Comparison of ENCODE assay signal across 10 cellular contexts in the genomic region with DNA sequence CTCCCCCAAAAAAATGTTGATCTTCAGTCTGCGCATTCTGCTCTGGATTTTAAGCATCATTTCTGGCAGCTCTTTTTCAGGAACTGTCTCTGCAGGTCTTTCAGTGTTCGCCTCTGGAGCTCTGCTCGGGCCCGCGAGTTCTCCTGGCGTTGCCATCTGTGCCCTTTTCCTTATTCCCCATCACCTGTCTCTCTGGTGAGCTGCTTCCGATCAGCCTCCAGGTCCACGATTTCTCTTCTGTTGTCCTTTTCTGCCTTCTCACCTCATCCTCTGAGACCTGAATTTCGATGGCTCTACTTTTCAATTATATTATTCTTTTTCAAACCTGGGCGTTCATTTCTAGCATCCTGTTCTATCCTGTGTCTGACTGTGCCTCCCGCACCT. TPM values are rescaled to one million over a fixed set of nuclear protein-coding genes. Genes with fewer than 3 reads are reported as not detected.
A peak's percentile ranks its signal among the peaks of the same experiment; 100 is the strongest.
DNase-seq lines count a peak whose midpoint lies in the region; ATAC-seq and TF ChIP-seq lines count a peak whose summit lies in the region.
"Had no signal": no experiment of that assay in that cellular context is flagged by ENCODE, and none has a peak within 500 bp of the region (broad histone marks: within the 10 kb centered on the region; RNA-seq: fewer than 3 reads in every experiment).

No MANE protein-coding gene starts in this region.

- H3K4me1 ChIP-seq in SK-N-SH (ENCODE audit: control insufficient read depth in 1 of 2, insufficient read depth in 2 of 2, low read depth in 1 of 2, low read length in 1 of 2): peaks cover 0 to 12% of the 10 kb centered on the region in 2 experiments; a peak in 1 of 4 replicates

- H3K9me3 ChIP-seq in SK-N-SH: no peaks in the 10 kb centered on the region

- no peaks in the 10 kb centered on the region for H3K27me3 Mint-ChIP-seq in activated naive CD8-positive, alpha-beta T cell
- peaks cover 10 to 18% (median 13%) of the 10 kb centered on the region in 3 donors for H3K27me3 Mint-ChIP-seq in immature natural killer cell (ENCODE audit: low read depth in 3 of 3)

- H3K79me2 ChIP-seq in SK-N-SH (ENCODE audit: insufficient read depth): no peaks in the 10 kb centered on the region

- peak overlapping the region; percentile 88 for H3K9ac ChIP-seq in SK-N-SH

- H3K4me1 Mint-ChIP-seq in activated naive CD8-positive, alpha-beta T cell (ENCODE audit: low read depth): peaks cover 12% of the 10 kb centered on the region
- peaks cover 8 to 10% of the 10 kb centered on the region in 2 donors for H3K4me1 Mint-ChIP-seq in immature natural killer cell

- TF ChIP-seq EP300 in SK-N-SH (IDR thresholded peaks at IDR 0.05; ENCODE audit: borderline replicate concordance in 1 of 2, low read depth in 1 of 2, low read length in 1 of 2): no peak

- no peaks in the 10 kb centered on the region for H4K20me1 ChIP-seq in SK-N-SH (ENCODE audit: insufficient read depth)

- peak overlapping the region; percentile 88 for H3K4me3 Mint-ChIP-seq in activated naive CD8-positive, alpha-beta T cell
- H3K4me3 Mint-ChIP-seq in immature natural killer cell: peak overlapping the region; percentile 84 to 96 (median 90)

- no peak for TF ChIP-seq CTCF in SK-N-SH (IDR thresholded peaks at IDR 0.05)

- H2AFZ ChIP-seq in SK-N-SH (ENCODE audit: low read depth): peak overlapping the region; percentile 94

- no peaks in the 10 kb centered on the region for H3K9me2 ChIP-seq in SK-N-SH

- H3K9me3 Mint-ChIP-seq in activated naive CD8-positive, alpha-beta T cell (ENCODE audit: low read depth): no peaks in the 10 kb centered on the region
- no peaks in the 10 kb centered on the region for H3K9me3 Mint-ChIP-seq in immature natural killer cell

- POLR2A ChIA-PET in SK-N-SH (lab: Yijun Ruan, JAX): interaction anchor here (0.6 to 2.3 kb wide), 5 partner anchors 14 to 883 kb away, joined by 3 to 14 read pairs (median 5); a partner anchor contains a TSS

- H3K36me3 Mint-ChIP-seq in activated naive CD8-positive, alpha-beta T cell: no peaks in the 10 kb centered on the region
- no peaks in the 10 kb centered on the region for H3K36me3 Mint-ChIP-seq in immature natural killer cell

- no peaks in the 10 kb centered on the region for H3K27me3 ChIP-seq in SK-N-SH (ENCODE audit: insufficient read depth)

- H3K27ac ChIP-seq in SK-N-SH (ENCODE audit: low read depth in 2 of 2, low read length in 1 of 2): peak overlapping the region; percentile 45 to 51; a peak in 2 of 4 replicates
- peak overlapping the region; percentile 89 for H3K27ac ChIP-seq in substantia nigra (ENCODE audit: low read depth, low read length, poor library complexity, severe bottlenecking)

- peak overlapping the region; percentile 98 for H3K4me2 ChIP-seq in SK-N-SH

- WGBS in SK-N-SH (ENCODE audit: low lambda C conversion rate): 26% methylated on average over 11 of the region's 11 CpGs

- CTCF ChIA-PET in SK-N-SH (lab: Yijun Ruan, JAX): interaction anchor here (0.6 to 2.6 kb wide), 8 partner anchors 19 to 245 kb away, joined by 3 to 13 read pairs (median 4); no protein-coding TSS in a partner anchor

- no peaks in the 10 kb centered on the region for H3F3A ChIP-seq in SK-N-SH (replicated peaks; ENCODE audit: insufficient read depth)

- ATAC-seq in SK-N-SH treated with all-trans-retinoic acid at 6 μM for 48 hours (no peak; the same call in 2 of the 3 replicates), GM21447 (IDR thresholded peaks at IDR 0.05; ENCODE audit: unreplicated experiment) (no peak), HG03196 (IDR thresholded peaks at IDR 0.05; ENCODE audit: unreplicated experiment) (no peak)

- peaks cover 0 to 6% of the 10 kb centered on the region in 2 experiments for H3K36me3 ChIP-seq in SK-N-SH (replicated peaks in 1 of 2; ENCODE audit: control insufficient read depth in 1 of 2, insufficient read depth in 2 of 2, low read length in 1 of 2)

- DNase-seq in SK-N-SH (peak; percentile 44), immature natural killer cell (no peak), substantia nigra (lab: John Stamatoyannopoulos, UW) (peak in 1 of 49 donors; percentile 15), AG08396 (ENCODE audit: low spot score) (no peak)
- DNase-seq: DND-41, NCI-H1694 had no signal

- no peak for TF ChIP-seq RAD21 in SK-N-SH (IDR thresholded peaks at IDR 0.05; ENCODE audit: low read length)

- peak overlapping the region; percentile 73 to 77 for H3K4me3 ChIP-seq in SK-N-SH (ENCODE audit: low read depth in 2 of 2, low read length in 1 of 2)

- peak overlapping the region; percentile 76 for H3K27ac Mint-ChIP-seq in activated naive CD8-positive, alpha-beta T cell
- H3K27ac Mint-ChIP-seq in immature natural killer cell: peak overlapping the region; percentile 90 to 98 (median 96)

TF ChIP-seq in SK-N-SH, 30 proteins besides CTCF, POLR2A, EP300 and RAD21:
- TF ChIP-seq, protein P1, sequence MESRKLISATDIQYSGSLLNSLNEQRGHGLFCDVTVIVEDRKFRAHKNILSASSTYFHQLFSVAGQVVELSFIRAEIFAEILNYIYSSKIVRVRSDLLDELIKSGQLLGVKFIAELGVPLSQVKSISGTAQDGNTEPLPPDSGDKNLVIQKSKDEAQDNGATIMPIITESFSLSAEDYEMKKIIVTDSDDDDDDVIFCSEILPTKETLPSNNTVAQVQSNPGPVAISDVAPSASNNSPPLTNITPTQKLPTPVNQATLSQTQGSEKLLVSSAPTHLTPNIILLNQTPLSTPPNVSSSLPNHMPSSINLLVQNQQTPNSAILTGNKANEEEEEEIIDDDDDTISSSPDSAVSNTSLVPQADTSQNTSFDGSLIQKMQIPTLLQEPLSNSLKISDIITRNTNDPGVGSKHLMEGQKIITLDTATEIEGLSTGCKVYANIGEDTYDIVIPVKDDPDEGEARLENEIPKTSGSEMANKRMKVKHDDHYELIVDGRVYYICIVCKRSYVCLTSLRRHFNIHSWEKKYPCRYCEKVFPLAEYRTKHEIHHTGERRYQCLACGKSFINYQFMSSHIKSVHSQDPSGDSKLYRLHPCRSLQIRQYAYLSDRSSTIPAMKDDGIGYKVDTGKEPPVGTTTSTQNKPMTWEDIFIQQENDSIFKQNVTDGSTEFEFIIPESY (IDR thresholded peaks at IDR 0.05; ENCODE audit: borderline replicate concordance, low read depth): no peak
- TF ChIP-seq TAF1 (IDR thresholded peaks at IDR 0.05; ENCODE audit: borderline replicate concordance, low read depth, low read length) (no peak), MXI1 (IDR thresholded peaks at IDR 0.05; ENCODE audit: low read depth, low read length) (no peak), RXRA (IDR thresholded peaks at IDR 0.05; ENCODE audit: borderline replicate concordance, low read depth) (no peak), GATA2 (CRISPR knock-in tag; IDR thresholded peaks at IDR 0.05) (no peak), FOXM1 (IDR thresholded peaks at IDR 0.05; ENCODE audit: low read depth) (no peak), FOXJ3 (CRISPR knock-in tag; IDR thresholded peaks at IDR 0.05) (no peak), RFX5 (IDR thresholded peaks at IDR 0.05; ENCODE audit: low read length) (no peak), ELF1 (IDR thresholded peaks at IDR 0.05) (no peak), NRF1 (IDR thresholded peaks at IDR 0.05; ENCODE audit: low read depth, low read length) (no peak), SMC3 (IDR thresholded peaks at IDR 0.05; ENCODE audit: low read depth, low read length) (no peak)
- TF ChIP-seq, protein P2, sequence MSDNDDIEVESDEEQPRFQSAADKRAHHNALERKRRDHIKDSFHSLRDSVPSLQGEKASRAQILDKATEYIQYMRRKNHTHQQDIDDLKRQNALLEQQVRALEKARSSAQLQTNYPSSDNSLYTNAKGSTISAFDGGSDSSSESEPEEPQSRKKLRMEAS (IDR thresholded peaks at IDR 0.05; ENCODE audit: low read depth): no peak
TF ChIP-seq in SK-N-SH: peak in this region for 0.

TF ChIP-seq in SK-N-SH treated with all-trans-retinoic acid at 6 μM for 48 hours, 23 proteins besides CTCF, POLR2A, EP300 and RAD21 (continues in another document):
- TF ChIP-seq, protein P3, sequence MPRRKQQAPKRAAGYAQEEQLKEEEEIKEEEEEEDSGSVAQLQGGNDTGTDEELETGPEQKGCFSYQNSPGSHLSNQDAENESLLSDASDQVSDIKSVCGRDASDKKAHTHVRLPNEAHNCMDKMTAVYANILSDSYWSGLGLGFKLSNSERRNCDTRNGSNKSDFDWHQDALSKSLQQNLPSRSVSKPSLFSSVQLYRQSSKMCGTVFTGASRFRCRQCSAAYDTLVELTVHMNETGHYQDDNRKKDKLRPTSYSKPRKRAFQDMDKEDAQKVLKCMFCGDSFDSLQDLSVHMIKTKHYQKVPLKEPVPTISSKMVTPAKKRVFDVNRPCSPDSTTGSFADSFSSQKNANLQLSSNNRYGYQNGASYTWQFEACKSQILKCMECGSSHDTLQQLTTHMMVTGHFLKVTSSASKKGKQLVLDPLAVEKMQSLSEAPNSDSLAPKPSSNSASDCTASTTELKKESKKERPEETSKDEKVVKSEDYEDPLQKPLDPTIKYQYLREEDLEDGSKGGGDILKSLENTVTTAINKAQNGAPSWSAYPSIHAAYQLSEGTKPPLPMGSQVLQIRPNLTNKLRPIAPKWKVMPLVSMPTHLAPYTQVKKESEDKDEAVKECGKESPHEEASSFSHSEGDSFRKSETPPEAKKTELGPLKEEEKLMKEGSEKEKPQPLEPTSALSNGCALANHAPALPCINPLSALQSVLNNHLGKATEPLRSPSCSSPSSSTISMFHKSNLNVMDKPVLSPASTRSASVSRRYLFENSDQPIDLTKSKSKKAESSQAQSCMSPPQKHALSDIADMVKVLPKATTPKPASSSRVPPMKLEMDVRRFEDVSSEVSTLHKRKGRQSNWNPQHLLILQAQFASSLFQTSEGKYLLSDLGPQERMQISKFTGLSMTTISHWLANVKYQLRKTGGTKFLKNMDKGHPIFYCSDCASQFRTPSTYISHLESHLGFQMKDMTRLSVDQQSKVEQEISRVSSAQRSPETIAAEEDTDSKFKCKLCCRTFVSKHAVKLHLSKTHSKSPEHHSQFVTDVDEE (CRISPR knock-in tag; IDR thresholded peaks at IDR 0.05): no peak
- no peak for TF ChIP-seq BACH2 (CRISPR knock-in tag; IDR thresholded peaks at IDR 0.05; ENCODE audit: borderline replicate concordance)
- no peak for TF ChIP-seq ZC3H10 (CRISPR knock-in tag; IDR thresholded peaks at IDR 0.05)

RNA-seq across cellular contexts. Expression of a gene that starts 0.6 kb away (rescaled TPM):
- polyA plus RNA-seq in SK-N-SH (2012; rRNA removed) (17.2 and 24.9 TPM in 2 replicates), immature natural killer cell (1 to 10 TPM in 2 of 3 donors, under 1 TPM in 1; 0.74 to 4.2 (median 3.1) TPM)
- 11.7 and 18.7 TPM in 2 replicates for polyA plus RNA-seq in SK-N-SH (2012; cell fraction: cytosol; rRNA removed)
- 80.3 and 107 TPM in 2 replicates for polyA plus RNA-seq in SK-N-SH (2012; cell fraction: nucleus; rRNA removed)

RNA-seq across cellular contexts. Expression of a gene that starts 41.7 kb away (rescaled TPM):
- 298 and 402 TPM in 2 replicates for polyA plus RNA-seq in SK-N-SH (2012; rRNA removed)
- polyA plus RNA-seq in SK-N-SH (2012; cell fraction: cytosol; rRNA removed): 379 and 385 TPM in 2 replicates
- polyA plus RNA-seq in SK-N-SH (2012; cell fraction: nucleus; rRNA removed): 112 and 116 TPM in 2 replicates
- 100 to 1,000 TPM; 238 to 307 (median 242) TPM for polyA plus RNA-seq in immature natural killer cell
